1 cellular context compared by ENCODE assay signal in the genomic region with DNA sequence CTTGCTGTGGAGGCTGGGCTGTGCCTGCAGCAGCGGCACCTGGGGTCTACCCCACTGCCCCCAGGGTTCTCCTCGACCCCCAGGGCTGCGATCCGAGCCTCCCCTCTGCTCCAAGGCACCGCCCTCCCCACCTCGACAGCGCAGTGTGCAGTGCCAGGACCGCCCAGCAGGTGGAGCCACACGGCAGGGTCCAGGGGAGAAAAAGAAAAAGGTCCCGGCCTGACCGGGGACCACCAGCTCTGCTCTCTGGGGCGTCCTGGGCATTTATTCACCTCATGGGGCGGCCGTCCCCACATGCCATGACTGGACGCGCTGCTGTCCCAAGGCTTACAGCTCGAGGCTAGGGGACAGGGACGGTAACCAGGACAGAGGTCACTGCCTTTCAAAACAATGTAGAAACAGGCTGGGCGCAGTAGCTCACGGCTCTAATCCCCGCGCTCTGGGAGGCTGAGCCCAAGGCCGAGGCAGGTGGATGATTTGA.
TF ChIP-seq lines count a peak whose summit lies in the region.

No MANE protein-coding gene starts in this region.

TF ChIP-seq in H1, 55 proteins besides CTCF, POLR2A, EP300 and RAD21:
- no peak for TF ChIP-seq CBX5 (IDR thresholded peaks at IDR 0.05; ENCODE audit: low read depth, low read length)
- TF ChIP-seq YY1 (IDR thresholded peaks at IDR 0.05; ENCODE audit: low read depth, low read length), result peak; percentile 42; the same call in 1 of the 2 replicates
